ENCODE assay signal across 8 cellular contexts in genomic region chr3:57228734-57229505, GRCh38. TPM values are rescaled to one million over a fixed set of nuclear protein-coding genes. Genes with fewer than 3 reads are reported as not detected.
DNase-seq lines count a peak whose midpoint lies in the region; ATAC-seq and TF ChIP-seq lines count a peak whose summit lies in the region.

No MANE protein-coding gene starts in this region.

- POLR2A ChIA-PET in activated B cell treated with CpG ODN at 0.5 μM for 24 hours (lab: Charles Lee): interaction anchor here (0.6 to 2.3 kb wide), 8 partner anchors 32 to 582 kb away, joined by 3 to 10 read pairs (median 5); partner anchors contain the start of genes ARF4, PDE12, SLMAP and TASOR

- H3K4me3 Mint-ChIP-seq in Calu3 (ENCODE audit: low read depth, unreplicated experiment) (peak overlapping the region; percentile 77), activated B cell treated with CpG ODN at 0.5 μM for 24 hours (peak overlapping the region; percentile 94)

- intact Hi-C loops in Calu3 (cut with micrococcal nuclease; ENCODE audit: unreplicated experiment) (no loop called here), activated B cell treated with CpG ODN at 0.5 μM for 24 hours (cut with micrococcal nuclease) (loop anchor here (2.0 to 5.0 kb wide), 7 partner anchors 57 to 672 kb away; partner anchors contain the start of genes CCDC66, SLMAP and TASOR), sigmoid colon (cut with DNase I) (loop anchor here (5.0 kb wide), 2 partner anchors 232 to 547 kb away; partner anchors contain the start of gene TASOR)

- H3K27ac Mint-ChIP-seq in Calu3 (ENCODE audit: unreplicated experiment): no peak overlapping the region
- H3K27ac Mint-ChIP-seq in activated B cell treated with CpG ODN at 0.5 μM for 24 hours: peak overlapping the region; percentile 87

- no peaks in the 10 kb centered on the region for H3K9me3 Mint-ChIP-seq in Calu3 (ENCODE audit: low read depth, unreplicated experiment)
- H3K9me3 Mint-ChIP-seq in activated B cell treated with CpG ODN at 0.5 μM for 24 hours: no peaks in the 10 kb centered on the region

- DNase-seq in Calu3 (no peak), activated B cell treated with CpG ODN at 0.5 μM for 24 hours (no peak), glomerular visceral epithelial cell (ENCODE audit: extremely low spot score) (peak; percentile 42), sigmoid colon (no peak), retina (no peak), UCSD-AML1 (lab: John Stamatoyannopoulos, UW; ENCODE audit: unreplicated experiment) (no peak)
- no peak for DNase-seq in effector CD4-positive, alpha-beta T cell

- no peak for TF ChIP-seq POLR2A in sigmoid colon (IDR thresholded peaks at IDR 0.05)

- peak overlapping the region; percentile 73 for H3K9ac ChIP-seq in HUES6 (ENCODE audit: low read length)

- CTCF ChIA-PET in Calu3 (lab: Charles Lee): interaction anchor here (0.6 to 1.4 kb wide), 2 partner anchors 8 to 235 kb away, joined by 4 read pairs; no protein-coding TSS in a partner anchor
- CTCF ChIA-PET in activated B cell treated with CpG ODN at 0.5 μM for 24 hours (lab: Charles Lee): interaction anchor here (1.1 kb wide), 1 partner anchor 41 kb away, joined by 3 read pairs; no protein-coding TSS in a partner anchor

- ATAC-seq in activated B cell treated with CpG ODN at 0.5 μM for 24 hours (ENCODE audit: low read depth): no peak

- H3K9me3 ChIP-seq in HUES6 (ENCODE audit: control insufficient read depth, insufficient read depth, low read depth, low read length) (no peaks in the 10 kb centered on the region), sigmoid colon (no peaks in the 10 kb centered on the region)

- H3K27me3 Mint-ChIP-seq in Calu3 (ENCODE audit: unreplicated experiment): no peaks in the 10 kb centered on the region
- H3K27me3 Mint-ChIP-seq in activated B cell treated with CpG ODN at 0.5 μM for 24 hours: no peaks in the 10 kb centered on the region

- H3K36me3 Mint-ChIP-seq in Calu3 (ENCODE audit: insufficient read depth, unreplicated experiment) (peaks cover 24% of the 10 kb centered on the region), activated B cell treated with CpG ODN at 0.5 μM for 24 hours (ENCODE audit: low read depth) (peaks cover 11% of the 10 kb centered on the region)

- H3K4me1 Mint-ChIP-seq in Calu3 (ENCODE audit: low read depth, unreplicated experiment) (peaks cover 9% of the 10 kb centered on the region), activated B cell treated with CpG ODN at 0.5 μM for 24 hours (peaks cover 60% of the 10 kb centered on the region)

- WGBS in sigmoid colon, 2 donors: 2% methylated on average over 7 of the region's 7 CpGs

- H3K36me3 ChIP-seq in HUES6 (ENCODE audit: control insufficient read depth, insufficient read depth, low read length) (no peaks in the 10 kb centered on the region), sigmoid colon (no peaks in the 10 kb centered on the region)

- H3K27ac ChIP-seq in HUES6 (ENCODE audit: low read depth, low read length) (no peak overlapping the region), sigmoid colon (peak overlapping the region; percentile 93 to 98 (median 96))

- H3K27me3 ChIP-seq in HUES6 (ENCODE audit: control insufficient read depth, insufficient read depth, low read length) (peaks cover 7% of the 10 kb centered on the region; the same call in 1 of the 2 replicates), sigmoid colon (no peaks in the 10 kb centered on the region)

- no peak for TF ChIP-seq EP300 in sigmoid colon (IDR thresholded peaks at IDR 0.05)

- H3K4me1 ChIP-seq in HUES6 (ENCODE audit: control insufficient read depth, insufficient read depth, low read length): peaks cover 11% of the 10 kb centered on the region; the same call in 1 of the 2 replicates
- peaks cover 0 to 44% (median 26%) of the 10 kb centered on the region in 4 donors for H3K4me1 ChIP-seq in sigmoid colon

- TSS peak; percentile 47 for BruUV-seq in Calu3 (replicated peaks; lab: Mats Ljungman, UMichigan)

- H3K4me3 ChIP-seq in HUES6 (ENCODE audit: low read depth, low read length) (peak overlapping the region; percentile 95), sigmoid colon (peak overlapping the region; percentile 69 to 88 (median 80))

- TF ChIP-seq CTCF in Calu3 (IDR thresholded peaks at IDR 0.05; ENCODE audit: unreplicated experiment) (no peak), activated B cell treated with CpG ODN at 0.5 μM for 24 hours (IDR thresholded peaks at IDR 0.05) (no peak), sigmoid colon (IDR thresholded peaks at IDR 0.05) (no peak)

RNA-seq across cellular contexts. Expression of gene APPL1, which starts 1.4 kb away (rescaled TPM):
- 26.1 and 31.9 TPM in 2 replicates for total RNA-seq in Calu3 (2022)
- 58.3 and 62.0 TPM in 2 replicates for total RNA-seq in activated B cell treated with CpG ODN at 0.5 μM for 24 hours
- total RNA-seq in sigmoid colon: 10 to 100 TPM; 34.9 to 63.7 (median 54.3) TPM
- 10 to 100 TPM; 12.6 to 13.6 (median 13.5) TPM for polyA plus RNA-seq in sigmoid colon

RNA-seq across cellular contexts. Expression of gene HESX1, which starts 29.1 kb away (rescaled TPM):
- total RNA-seq in Calu3 (2022): 0.78 and 0.91 TPM in 2 replicates
- 0.24 TPM in 1 of 2 replicates, not detected in the other for total RNA-seq in activated B cell treated with CpG ODN at 0.5 μM for 24 hours
- 1 to 10 TPM in 1 of 4 donors, under 1 TPM in 1, not detected in 2; 0.82 to 3.6 TPM for total RNA-seq in sigmoid colon
- 1 to 10 TPM in 1 of 3 donors, not detected in 2; 1.4 TPM for polyA plus RNA-seq in sigmoid colon
